In the genomic region with DNA sequence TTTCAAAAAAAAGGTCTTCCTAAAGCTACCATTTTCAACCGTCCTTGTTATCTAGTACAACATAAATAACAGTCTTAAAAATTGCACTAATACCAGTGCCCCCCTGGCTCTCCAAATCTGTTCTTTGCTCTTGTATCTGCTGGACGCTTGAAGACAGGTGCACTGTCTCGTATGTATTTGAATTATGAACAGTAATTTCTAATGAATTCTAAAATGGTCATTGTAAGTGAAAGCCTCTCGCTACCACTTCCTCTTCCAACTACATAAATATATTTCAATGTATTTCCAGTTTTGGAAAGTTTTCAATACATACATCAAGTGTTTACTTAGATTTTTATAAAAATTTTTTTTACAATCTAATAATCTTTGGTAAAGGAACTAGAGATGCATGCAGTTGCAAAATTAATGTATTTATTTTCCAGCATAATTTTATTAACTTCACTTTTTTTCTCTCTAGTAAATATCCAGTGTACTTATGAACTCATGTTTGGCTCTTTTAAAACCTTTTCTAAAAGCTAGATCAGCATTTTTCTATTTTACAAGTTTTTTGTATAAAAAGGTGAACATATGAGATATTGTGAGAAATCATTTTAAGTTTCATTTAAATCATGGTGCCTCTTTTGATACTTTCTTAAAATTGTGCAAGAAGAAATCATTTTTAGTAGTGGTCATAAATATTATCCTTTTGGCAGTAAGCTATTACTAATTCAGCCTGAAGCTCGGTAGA, we compare ENCODE assay signal across 28 cellular contexts. TPM values are rescaled to one million over a fixed set of nuclear protein-coding genes. Genes with fewer than 3 reads are reported as not detected.
DNase-seq lines count a peak whose midpoint lies in the region; ATAC-seq, FAIRE-seq and TF ChIP-seq lines count a peak whose summit lies in the region.
"Had no signal": no experiment of that assay in that cellular context is flagged by ENCODE, and none has a peak within 500 bp of the region (broad histone marks: within the 10 kb centered on the region; RNA-seq: fewer than 3 reads in every experiment).

No MANE protein-coding gene starts in this region.

- peaks cover under 1% of the 10 kb centered on the region for H3K4me1 Mint-ChIP-seq in CD4-positive, alpha-beta T cell (ENCODE audit: low read depth)

- H3K36me3 ChIP-seq in Panc1 (ENCODE audit: control insufficient read depth, insufficient read depth, low read length) (no peaks in the 10 kb centered on the region), left ventricle myocardium inferior (peaks cover 40% of the 10 kb centered on the region)

- H3K4me1 ChIP-seq in Panc1 (ENCODE audit: control insufficient read depth, insufficient read depth, low read length) (peaks cover 5% of the 10 kb centered on the region; the same call in 1 of the 2 replicates), left ventricle myocardium inferior (peaks cover 14% of the 10 kb centered on the region)

- no peak for TF ChIP-seq CTCF in Panc1 (IDR thresholded peaks at IDR 0.05)
- no peak for TF ChIP-seq CTCF in left ventricle myocardium inferior (IDR thresholded peaks at IDR 0.05; ENCODE audit: borderline replicate concordance)
- TF ChIP-seq CTCF in CD4-positive, alpha-beta T cell (IDR thresholded peaks at IDR 0.05) = no peak

- H3K4me3 Mint-ChIP-seq in CD4-positive, alpha-beta T cell = no peak overlapping the region
- H3K4me3 Mint-ChIP-seq: H9; HFFc6; T-helper 1 cell treated with Interleukin-12 subunit alpha and Interleukin-12 subunit beta and Interleukin-4 antibody, amounts not matched to agents 30 μg/mL and 1 μg/mL, for 36 hours had no signal

- H3K9me3 Mint-ChIP-seq in CD4-positive, alpha-beta T cell = no peaks in the 10 kb centered on the region
- H3K9me3 Mint-ChIP-seq: H9; HFFc6; T-helper 1 cell treated with Interleukin-12 subunit alpha and Interleukin-12 subunit beta and Interleukin-4 antibody, amounts not matched to agents 30 μg/mL and 1 μg/mL, for 36 hours had no signal

- H3K27me3 Mint-ChIP-seq in CD4-positive, alpha-beta T cell = no peaks in the 10 kb centered on the region

- intact Hi-C loops in Panc1 (cut with micrococcal nuclease; ENCODE audit: unreplicated experiment) = loop anchor here (10.0 kb wide), 1 partner anchor 124 kb away; a partner anchor contains a TSS
- intact Hi-C loops in left ventricle myocardium inferior (cut with micrococcal nuclease) = no loop called here
- intact Hi-C loops in CD4-positive, alpha-beta T cell (cut with DNase I, micrococcal nuclease) = no loop called here

- H3K9me3 ChIP-seq in Panc1 (ENCODE audit: control insufficient read depth, insufficient read depth, low read depth, low read length) = no peaks in the 10 kb centered on the region
- no peaks in the 10 kb centered on the region for H3K9me3 ChIP-seq in left ventricle myocardium inferior (replicated peaks)
- no peaks in the 10 kb centered on the region for H3K9me3 ChIP-seq in CD4-positive, alpha-beta T cell (ENCODE audit: control insufficient read depth, low read length)

- POLR2A ChIA-PET in Panc1 (lab: Charles Lee) = no interaction called here
- POLR2A ChIA-PET in CD4-positive, alpha-beta T cell (lab: Charles Lee) = no interaction called here

- CTCF ChIA-PET in Panc1 (lab: Charles Lee) = no interaction called here
- CTCF ChIA-PET in CD4-positive, alpha-beta T cell (lab: Charles Lee) = no interaction called here

- in situ Hi-C loops in Panc1 (cut with HindIII; ENCODE audit: low pct_unique_long_range_greater_than_20kb, low sequenced_read_pairs) = no loop called here

- no peaks in the 10 kb centered on the region for H3K27me3 ChIP-seq in Panc1 (ENCODE audit: control insufficient read depth, insufficient read depth, low read length)
- no peaks in the 10 kb centered on the region for H3K27me3 ChIP-seq in left ventricle myocardium inferior (ENCODE audit: low read depth)
- H3K27me3 ChIP-seq in CD4-positive, alpha-beta T cell (ENCODE audit: control insufficient read depth, insufficient read depth, low read length) = no peaks in the 10 kb centered on the region

- DNase-seq in NOMO-1 treated with DMSO at 0.1 percent for 48 hours (lab: John Stamatoyannopoulos, UW; ENCODE audit: unreplicated experiment) (peak; percentile 1), NOMO-1 treated with dmso at 0.1 percent for 144 hours (lab: John Stamatoyannopoulos, UW; ENCODE audit: unreplicated experiment) (no peak), Panc1 (ENCODE audit: low read depth, low spot score) (no peak), left ventricle myocardium inferior (no peak)
- no peak for DNase-seq in CD4-positive, alpha-beta T cell
- DNase-seq: AML-193; C1 segment of cervical spinal cord; DMS53; EL; GM23248; H9; HFFc6; KG1; NCI-H1092 treated with DMSO at 0.1 percent for 48 hours; NCI-H1436 treated with DMSO at 0.1 percent for 48 hours; NCI-H1930; NCI-H2227 treated with DMSO at 0.1 percent for 48 hours; NCI-H524; NCI-H774; NK-92 treated with Interleukin-12 subunit alpha and Interleukin-12 subunit beta, amount 100 ng/mL, for 24 hours; OCI-M1; Right ventricle myocardium superior had no signal

- no TSS peak for BruUV-seq in Panc1 (replicated peaks; lab: Mats Ljungman, UMichigan)

- ATAC-seq in Panc1 (no peak), GM19023 (IDR thresholded peaks at IDR 0.05; ENCODE audit: unreplicated experiment) (no peak), GM21367 (IDR thresholded peaks at IDR 0.05; ENCODE audit: unreplicated experiment) (no peak)
- ATAC-seq in CD4-positive, alpha-beta T cell (ENCODE audit: poor library complexity) = no peak

- FAIRE-seq in islet of Langerhans (lab: Jason Lieb, UNC) = peak; percentile 21
- FAIRE-seq: D721Med had no signal

- H3K36me3 Mint-ChIP-seq in CD4-positive, alpha-beta T cell (ENCODE audit: low read depth) = peaks cover 37% of the 10 kb centered on the region

- H3K27ac ChIP-seq in Panc1 (ENCODE audit: low read length) (peak overlapping the region; percentile 70; the same call in 1 of the 2 replicates), left ventricle myocardium inferior (replicated peaks) (no peak overlapping the region)
- H3K27ac ChIP-seq in CD4-positive, alpha-beta T cell (ENCODE audit: low read depth, low read length) = no peak overlapping the region
- H3K27ac ChIP-seq: 22Rv1, GM23248 had no signal

- H3K4me3 ChIP-seq in Panc1 (ENCODE audit: low read depth in 2 of 2, low read length in 2 of 2) (no peak overlapping the region), left ventricle myocardium inferior (no peak overlapping the region)
- H3K4me3 ChIP-seq: GM23248 had no signal

- no peak overlapping the region for H3K27ac Mint-ChIP-seq in CD4-positive, alpha-beta T cell
- H3K27ac Mint-ChIP-seq: H9; HFFc6; T-helper 1 cell treated with Interleukin-12 subunit alpha and Interleukin-12 subunit beta and Interleukin-4 antibody, amounts not matched to agents 30 μg/mL and 1 μg/mL, for 36 hours had no signal

RNA-seq across cellular contexts. Expression of a gene that starts 31.0 kb away (rescaled TPM):
- total RNA-seq in Panc1 (2021; ENCODE audit: unreplicated experiment) (23.4 TPM), left ventricle myocardium inferior (8.2 TPM)
- 11.0 TPM for polyA plus RNA-seq in Panc1 (2012; ENCODE audit: insufficient read length)
- total RNA-seq in CD4-positive, alpha-beta T cell = 10 to 100 TPM in 1 of 2 experiments, 1 to 10 TPM in 1; 8.5 to 10.1 TPM
